ENCODE assay signal across 9 cellular contexts in the genomic region with DNA sequence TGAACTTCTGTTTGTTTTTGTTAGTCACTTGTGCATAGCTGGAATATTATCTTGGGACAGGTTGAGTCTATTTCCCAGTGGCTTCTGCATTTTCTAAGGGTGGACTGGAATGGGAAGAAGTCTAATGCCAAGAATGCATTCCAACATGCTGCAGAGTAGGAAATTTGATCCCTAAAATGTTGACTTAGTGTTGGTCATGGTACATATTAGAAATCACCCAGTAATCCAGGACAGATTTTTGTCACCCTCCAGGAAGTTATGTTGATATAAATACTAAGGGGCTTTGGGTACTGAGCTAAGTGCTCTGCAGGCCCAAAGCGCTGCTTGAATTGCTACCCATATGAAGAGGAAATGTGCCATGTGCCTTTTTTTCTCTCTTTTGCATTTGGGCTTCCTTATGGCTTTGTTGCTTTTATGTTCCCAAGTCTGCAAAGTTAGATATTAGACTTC. TPM values are rescaled to one million over a fixed set of nuclear protein-coding genes. Genes with fewer than 3 reads are reported as not detected.
DNase-seq lines count a peak whose midpoint lies in the region; ATAC-seq, FAIRE-seq and TF ChIP-seq lines count a peak whose summit lies in the region.
"Had no signal": no experiment of that assay in that cellular context is flagged by ENCODE, and none has a peak within 500 bp of the region (broad histone marks: within the 10 kb centered on the region; RNA-seq: fewer than 3 reads in every experiment).

No MANE protein-coding gene starts in this region.

- H3K4me1 ChIP-seq in kidney (ENCODE audit: control insufficient read depth in 1 of 2, insufficient read depth in 1 of 2, low read depth in 1 of 2, low read length in 2 of 2) (peaks cover 39 to 46% of the 10 kb centered on the region in 2 donors), tibial nerve (peaks cover 0 to 88% (median 64%) of the 10 kb centered on the region in 4 donors)

- peak overlapping the region in 1 of 2 donors; percentile 42 for H3K9ac ChIP-seq in kidney (ENCODE audit: low read length in 2 of 2)

- peak overlapping the region; percentile 47 for H3K4me3 Mint-ChIP-seq in activated T-cell treated with anti-CD3 and anti-CD28 coated beads, Interleukin-2, amount 50 U/mL, for 4 hours
- H3K4me3 Mint-ChIP-seq in activated T-helper 1 cell treated with anti-CD3 and anti-CD28 coated beads, Interleukin-12 subunit alpha, Interleukin-12 subunit beta, Interleukin-2, Interleukin-4 antibody, amounts not matched to agents 30 ng/mL and 10 ng/mL and 1 ng/mL, durations not matched to agents 14 hours and 24 hours and 36 hours: peak overlapping the region; percentile 47

- DNase-seq in activated T-cell treated with anti-CD3 and anti-CD28 coated beads, Interleukin-2, amount 50 U/mL, for 4 hours: no peak
- DNase-seq in activated T-cell treated with anti-CD3 and anti-CD28 coated beads, Interleukin-2, amount 50 U/mL, for 1 hour: no peak
- no peak for DNase-seq in activated T-helper 1 cell treated with anti-CD3 and anti-CD28 coated beads, Interleukin-12 subunit alpha, Interleukin-12 subunit beta, Interleukin-2, Interleukin-4 antibody, amounts not matched to agents 30 ng/mL and 10 ng/mL and 1 ng/mL, durations not matched to agents 14 hours and 24 hours and 36 hours (ENCODE audit: low spot score)
- DNase-seq in kidney (no peak), tibial nerve (ENCODE audit: low spot score in 2 of 2) (no peak), NCI-H1436 (lab: John Stamatoyannopoulos, UW) (no peak), DMS79 (lab: John Stamatoyannopoulos, UW) (no peak)

- 36 to 41% methylated on average over 1 of the region's 1 CpG for WGBS in tibial nerve, 2 donors

- H3K9me3 Mint-ChIP-seq in activated T-cell treated with anti-CD3 and anti-CD28 coated beads, Interleukin-2, amount 50 U/mL, for 4 hours: no peaks in the 10 kb centered on the region
- no peaks in the 10 kb centered on the region for H3K9me3 Mint-ChIP-seq in activated T-helper 1 cell treated with anti-CD3 and anti-CD28 coated beads, Interleukin-12 subunit alpha, Interleukin-12 subunit beta, Interleukin-2, Interleukin-4 antibody, amounts not matched to agents 30 ng/mL and 10 ng/mL and 1 ng/mL, durations not matched to agents 14 hours and 24 hours and 36 hours

- TF ChIP-seq POLR2A in tibial nerve (IDR thresholded peaks at IDR 0.05): no peak

- TF ChIP-seq CTCF in kidney (IDR thresholded peaks at IDR 0.05; ENCODE audit: borderline replicate concordance, extremely low read depth, insufficient read depth) (no peak), tibial nerve (IDR thresholded peaks at IDR 0.05) (no peak)

- no peaks in the 10 kb centered on the region for H3K27me3 ChIP-seq in tibial nerve

- H3K27me3 Mint-ChIP-seq in activated T-cell treated with anti-CD3 and anti-CD28 coated beads, Interleukin-2, amount 50 U/mL, for 4 hours (ENCODE audit: low read depth): no peaks in the 10 kb centered on the region
- no peaks in the 10 kb centered on the region for H3K27me3 Mint-ChIP-seq in activated T-helper 1 cell treated with anti-CD3 and anti-CD28 coated beads, Interleukin-12 subunit alpha, Interleukin-12 subunit beta, Interleukin-2, Interleukin-4 antibody, amounts not matched to agents 30 ng/mL and 10 ng/mL and 1 ng/mL, durations not matched to agents 14 hours and 24 hours and 36 hours (ENCODE audit: insufficient read depth)

- no peak for FAIRE-seq in kidney (lab: Jason Lieb, UNC)
- FAIRE-seq: colon had no signal

- peaks cover 43% of the 10 kb centered on the region for H3K4me1 Mint-ChIP-seq in activated T-cell treated with anti-CD3 and anti-CD28 coated beads, Interleukin-2, amount 50 U/mL, for 4 hours (ENCODE audit: low read depth)
- peaks cover 38% of the 10 kb centered on the region for H3K4me1 Mint-ChIP-seq in activated T-helper 1 cell treated with anti-CD3 and anti-CD28 coated beads, Interleukin-12 subunit alpha, Interleukin-12 subunit beta, Interleukin-2, Interleukin-4 antibody, amounts not matched to agents 30 ng/mL and 10 ng/mL and 1 ng/mL, durations not matched to agents 14 hours and 24 hours and 36 hours (ENCODE audit: low read depth)

- peak overlapping the region; percentile 47 for H3K27ac Mint-ChIP-seq in activated T-helper 1 cell treated with anti-CD3 and anti-CD28 coated beads, Interleukin-12 subunit alpha, Interleukin-12 subunit beta, Interleukin-2, Interleukin-4 antibody, amounts not matched to agents 30 ng/mL and 10 ng/mL and 1 ng/mL, durations not matched to agents 14 hours and 24 hours and 36 hours

- peaks cover 16% of the 10 kb centered on the region for H3K36me3 Mint-ChIP-seq in activated T-cell treated with anti-CD3 and anti-CD28 coated beads, Interleukin-2, amount 50 U/mL, for 4 hours (ENCODE audit: insufficient read depth)
- peaks cover 34% of the 10 kb centered on the region for H3K36me3 Mint-ChIP-seq in activated T-helper 1 cell treated with anti-CD3 and anti-CD28 coated beads, Interleukin-12 subunit alpha, Interleukin-12 subunit beta, Interleukin-2, Interleukin-4 antibody, amounts not matched to agents 30 ng/mL and 10 ng/mL and 1 ng/mL, durations not matched to agents 14 hours and 24 hours and 36 hours (ENCODE audit: low read depth)

- H3K9me3 ChIP-seq in kidney (ENCODE audit: control insufficient read depth in 1 of 2, low read length in 2 of 2) (no peaks in the 10 kb centered on the region), tibial nerve (no peaks in the 10 kb centered on the region)

- no peak for TF ChIP-seq EP300 in tibial nerve (IDR thresholded peaks at IDR 0.05)

- H3K4me3 ChIP-seq in kidney (ENCODE audit: low read length in 2 of 2) (peak overlapping the region in 1 of 2 donors; percentile 25), tibial nerve (no peak overlapping the region)

- ATAC-seq in activated T-cell treated with anti-CD3 and anti-CD28 coated beads, Interleukin-2, amount 50 U/mL, for 4 hours: no peak
- ATAC-seq in HG03432 (IDR thresholded peaks at IDR 0.05; ENCODE audit: unreplicated experiment): no peak

- peak overlapping the region; percentile 63 to 69 for H3K27ac ChIP-seq in kidney (ENCODE audit: low read depth in 2 of 2, low read length in 2 of 2)
- H3K27ac ChIP-seq in tibial nerve: peak overlapping the region in 3 of 4 donors; percentile 45 to 58 (median 48)

- peaks cover 0 to 3% of the 10 kb centered on the region in 2 donors for H3K36me3 ChIP-seq in kidney (ENCODE audit: control insufficient read depth in 1 of 2, insufficient read depth in 2 of 2, low read length in 2 of 2)
- H3K36me3 ChIP-seq in tibial nerve: peaks cover 0 to 19% (median 0%) of the 10 kb centered on the region in 3 donors

- intact Hi-C loops in activated T-helper 1 cell treated with anti-CD3 and anti-CD28 coated beads, Interleukin-12 subunit alpha, Interleukin-12 subunit beta, Interleukin-2, Interleukin-4 antibody, amounts not matched to agents 30 ng/mL and 10 ng/mL and 1 ng/mL, durations not matched to agents 14 hours and 24 hours and 36 hours (cut with micrococcal nuclease): no loop called here
- intact Hi-C loops in kidney (cut with DNase I): no loop called here

RNA-seq across cellular contexts. Expression of gene ARID1A, which starts 10.0 kb away (rescaled TPM):
- 10 to 100 TPM; 85.0 to 92.7 (median 91.1) TPM for total RNA-seq in activated T-cell treated with anti-CD3 and anti-CD28 coated beads, Interleukin-2, amount 50 U/mL, for 4 hours
- total RNA-seq in activated T-helper 1 cell treated with anti-CD3 and anti-CD28 coated beads, Interleukin-12 subunit alpha, Interleukin-12 subunit beta, Interleukin-2, Interleukin-4 antibody, amounts not matched to agents 30 ng/mL and 10 ng/mL and 1 ng/mL, durations not matched to agents 14 hours and 24 hours and 36 hours: 130 and 132 TPM in 2 replicates
- total RNA-seq in kidney: 71.7 TPM
- 9.9 TPM for polyA plus RNA-seq in kidney (ENCODE audit: insufficient read depth, low read depth, low replicate concordance)
- total RNA-seq in tibial nerve: 10 to 100 TPM; 49.6 to 90.0 (median 54.3) TPM
